11 cellular contexts compared by ENCODE assay signal in the genomic region with DNA sequence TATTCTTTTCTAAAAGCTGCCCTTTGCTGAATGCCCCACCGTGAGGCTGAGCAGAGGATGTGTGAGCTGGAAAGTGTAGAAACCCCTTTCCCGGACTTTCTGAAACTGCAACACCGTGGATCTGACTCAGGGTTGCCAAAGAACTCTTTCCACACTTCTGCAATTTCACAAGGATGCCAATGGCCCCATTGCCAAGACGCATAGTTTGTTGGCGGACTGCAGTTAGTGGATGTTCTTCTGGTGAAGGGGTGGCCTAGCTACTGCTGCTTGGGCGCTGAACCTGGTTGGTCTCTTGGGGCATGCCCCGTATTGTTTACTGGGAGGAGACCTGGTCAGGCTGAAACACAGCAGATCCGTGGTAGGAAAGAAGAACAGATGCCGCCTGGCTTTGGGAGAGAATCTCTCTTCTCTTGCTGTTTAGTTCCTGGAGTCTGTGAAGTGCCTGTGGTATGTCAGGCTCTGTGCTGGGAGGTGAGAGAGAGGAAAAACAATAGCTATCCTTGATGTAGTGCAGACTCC. TPM values are rescaled to one million over a fixed set of nuclear protein-coding genes. Genes with fewer than 3 reads are reported as not detected.
DNase-seq lines count a peak whose midpoint lies in the region; ATAC-seq and TF ChIP-seq lines count a peak whose summit lies in the region.
"Had no signal": no experiment of that assay in that cellular context is flagged by ENCODE, and none has a peak within 500 bp of the region (broad histone marks: within the 10 kb centered on the region; RNA-seq: fewer than 3 reads in every experiment).

No MANE protein-coding gene starts in this region.

- H3K27ac Mint-ChIP-seq in activated T-helper 17 cell treated with anti-CD3 and anti-CD28 coated beads, Interleukin-2, amount 50 U/mL, for 72 hours: peak overlapping the region; percentile 79

- no peak overlapping the region for H3K9ac ChIP-seq in stomach smooth muscle (ENCODE audit: low read length in 2 of 2)

- peaks cover 78% of the 10 kb centered on the region for H3K4me1 Mint-ChIP-seq in activated T-helper 17 cell treated with anti-CD3 and anti-CD28 coated beads, Interleukin-2, amount 50 U/mL, for 72 hours

- no peak for TF ChIP-seq CTCF in left lung (IDR thresholded peaks at IDR 0.05)

- H3K9me3 Mint-ChIP-seq in activated T-helper 17 cell treated with anti-CD3 and anti-CD28 coated beads, Interleukin-2, amount 50 U/mL, for 72 hours: no peaks in the 10 kb centered on the region

- no peak for ATAC-seq in activated T-helper 17 cell treated with anti-CD3 and anti-CD28 coated beads, Interleukin-2, amount 50 U/mL, for 72 hours (replicated peaks)
- ATAC-seq in left lung (peak; percentile 61), HG03097 (IDR thresholded peaks at IDR 0.05; ENCODE audit: low FRiP score, unreplicated experiment) (no peak), HG02588 (IDR thresholded peaks at IDR 0.05; ENCODE audit: unreplicated experiment) (no peak)
- ATAC-seq: GM12878 had no signal

- peaks cover 100% of the 10 kb centered on the region for H3K36me3 Mint-ChIP-seq in activated T-helper 17 cell treated with anti-CD3 and anti-CD28 coated beads, Interleukin-2, amount 50 U/mL, for 72 hours (ENCODE audit: low read depth)

- H3K27me3 ChIP-seq in left lung (no peaks in the 10 kb centered on the region), stomach smooth muscle (ENCODE audit: control insufficient read depth in 1 of 2, insufficient read depth in 2 of 2, low read length in 2 of 2) (no peaks in the 10 kb centered on the region)

- peak overlapping the region; percentile 80 for H3K4me3 Mint-ChIP-seq in activated T-helper 17 cell treated with anti-CD3 and anti-CD28 coated beads, Interleukin-2, amount 50 U/mL, for 72 hours

- intact Hi-C loops in left lung (cut with DNase I): no loop called here

- H3K4me3 ChIP-seq in left lung (no peak overlapping the region), stomach smooth muscle (ENCODE audit: low read length in 2 of 2) (peak overlapping the region in 1 of 2 donors; percentile 22)
- H3K4me3 ChIP-seq: GM12878 had no signal

- H3K4me1 ChIP-seq in left lung (peaks cover 10 to 56% of the 10 kb centered on the region in 2 donors), stomach smooth muscle (ENCODE audit: control insufficient read depth, insufficient read depth, low read length) (peaks cover 54% of the 10 kb centered on the region)

- peak; percentile 19 for DNase-seq in NCI-H2171 treated with DMSO at 0.1 percent for 48 hours (lab: John Stamatoyannopoulos, UW)
- DNase-seq in NCI-H2171 (lab: John Stamatoyannopoulos, UW): no peak
- DNase-seq in left lung: no peak
- no peak for DNase-seq in NCI-H748 (lab: John Stamatoyannopoulos, UW; ENCODE audit: unreplicated experiment)
- DNase-seq: 8988T, mesendoderm had no signal

- H3K27ac ChIP-seq in left lung: peak overlapping the region in 1 of 2 donors; percentile 93
- H3K27ac ChIP-seq in stomach smooth muscle (ENCODE audit: low read length): peak overlapping the region; percentile 81

- no peaks in the 10 kb centered on the region for H3K27me3 Mint-ChIP-seq in activated T-helper 17 cell treated with anti-CD3 and anti-CD28 coated beads, Interleukin-2, amount 50 U/mL, for 72 hours

- H3K9me3 ChIP-seq in left lung (no peaks in the 10 kb centered on the region), stomach smooth muscle (ENCODE audit: control insufficient read depth in 2 of 2, low read length in 2 of 2) (no peaks in the 10 kb centered on the region)

- H3K36me3 ChIP-seq in left lung (peaks cover 0 to 29% of the 10 kb centered on the region in 2 donors), stomach smooth muscle (ENCODE audit: control insufficient read depth in 2 of 2, insufficient read depth in 2 of 2, low read length in 2 of 2) (no peaks in the 10 kb centered on the region)

RNA-seq across cellular contexts. Expression of a gene that starts 26.7 kb away (rescaled TPM):
- total RNA-seq in activated T-helper 17 cell treated with anti-CD3 and anti-CD28 coated beads, Interleukin-2, amount 50 U/mL, for 72 hours: 100 to 1,000 TPM; 147 to 620 TPM
- 100 to 1,000 TPM in 1 of 2 donors, 10 to 100 TPM in 1; 88.4 to 244 TPM for total RNA-seq in left lung
